In the genomic region with DNA sequence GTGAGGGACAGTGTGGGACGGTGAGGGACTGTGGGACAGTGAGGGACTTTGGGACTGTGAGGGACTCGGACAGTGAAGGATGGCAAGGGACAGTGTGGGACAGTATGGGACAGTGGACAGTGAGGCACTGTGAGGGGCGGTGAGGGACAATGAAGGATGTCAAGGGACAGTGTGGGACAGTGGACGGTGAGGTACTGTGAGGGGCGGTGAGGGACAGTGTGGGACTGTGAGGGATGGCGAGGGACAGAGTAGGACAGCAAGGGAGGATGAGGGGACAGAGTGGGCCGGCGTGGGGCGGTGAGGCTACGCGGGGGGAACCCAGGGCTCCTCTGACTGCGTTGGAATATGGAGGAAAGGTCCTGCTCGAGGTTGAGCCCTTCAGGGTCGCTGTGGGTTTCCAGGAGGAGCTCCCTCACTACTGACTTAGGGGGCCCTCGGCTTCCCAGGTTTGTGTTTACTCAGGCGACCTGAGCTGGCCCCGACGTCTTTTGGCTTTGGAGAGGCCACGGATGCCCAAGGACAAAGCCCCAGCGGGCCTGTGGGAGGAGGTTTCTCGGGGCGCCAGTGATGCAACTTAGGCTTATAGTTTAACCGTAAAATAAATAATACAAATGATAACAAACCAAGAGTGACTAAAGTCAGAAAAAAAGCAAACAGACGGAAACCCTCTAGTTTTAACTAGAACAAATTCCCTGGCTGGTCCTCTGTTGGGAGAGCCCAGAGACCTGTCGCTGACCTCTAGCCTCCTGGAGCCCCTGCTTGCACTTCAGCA, we compare ENCODE assay signal across 8 cellular contexts. TPM values are rescaled to one million over a fixed set of nuclear protein-coding genes. Genes with fewer than 3 reads are reported as not detected.
DNase-seq lines count a peak whose midpoint lies in the region; ATAC-seq and TF ChIP-seq lines count a peak whose summit lies in the region.

No MANE protein-coding gene starts in this region.

- no peak for ATAC-seq in lung (ENCODE audit: insufficient read depth, low FRiP score)

- H3K9me3 Mint-ChIP-seq in activated CD4-positive, alpha-beta T cell treated with anti-CD3 and anti-CD28 coated beads, Interleukin-2, amount 10 ng/mL, durations not matched to agents 7 days and 5 days, result no peaks in the 10 kb centered on the region
- H3K9me3 Mint-ChIP-seq in type B pancreatic cell, result no peaks in the 10 kb centered on the region

- H3K4me3 ChIP-seq in lung, result peak overlapping the region; percentile 89

- H3K36me3 Mint-ChIP-seq in activated CD4-positive, alpha-beta T cell treated with anti-CD3 and anti-CD28 coated beads, Interleukin-2, amount 10 ng/mL, durations not matched to agents 7 days and 5 days (ENCODE audit: low read depth), result no peaks in the 10 kb centered on the region
- H3K36me3 Mint-ChIP-seq in type B pancreatic cell, result peaks cover 24% of the 10 kb centered on the region

- no peak for TF ChIP-seq CTCF in lung (IDR thresholded peaks at IDR 0.05; ENCODE audit: control extremely low read depth, extremely low read depth)
- TF ChIP-seq CTCF in type B pancreatic cell (conservative IDR thresholded peaks at IDR 0.05), result no peak

- H3K27ac Mint-ChIP-seq in activated CD4-positive, alpha-beta T cell treated with anti-CD3 and anti-CD28 coated beads, Interleukin-2, amount 10 ng/mL, durations not matched to agents 7 days and 5 days, result no peak overlapping the region
- peak overlapping the region; percentile 98 for H3K27ac Mint-ChIP-seq in type B pancreatic cell

- peaks cover 4 to 12% of the 10 kb centered on the region in 2 donors for H3K4me1 ChIP-seq in lung (ENCODE audit: control insufficient read depth in 2 of 2, insufficient read depth in 2 of 2, low read length in 2 of 2)

- DNase-seq in activated CD4-positive, alpha-beta T cell treated with anti-CD3 and anti-CD28 coated beads, Interleukin-2, amount 10 ng/mL, durations not matched to agents 7 days and 5 days, result no peak
- no peak for DNase-seq in activated CD4-positive, alpha-beta T cell treated with anti-CD3 and anti-CD28 coated beads for 1 hour
- DNase-seq in cerebellar cortex (ENCODE audit: low spot score), result peak; percentile 39
- DNase-seq in lung (ENCODE audit: low spot score), result peak; percentile 72
- DNase-seq in type B pancreatic cell (ENCODE audit: extremely low spot score, unreplicated experiment), result no peak
- DNase-seq in NCI-H1105 (lab: John Stamatoyannopoulos, UW), result no peak
- no peak for DNase-seq in globus pallidus (ENCODE audit: low spot score)
- no peak for DNase-seq in stimulated activated CD4-positive, alpha-beta T cell treated with anti-CD3 and anti-CD28 coated beads, Interleukin-1b, Interleukin-23, amount 100 ng/mL, for 48 hours

- H3K27me3 ChIP-seq in lung (ENCODE audit: control insufficient read depth, insufficient read depth), result no peaks in the 10 kb centered on the region

- H3K36me3 ChIP-seq in lung (ENCODE audit: control insufficient read depth in 2 of 2, insufficient read depth in 2 of 2, low read length in 2 of 2), result no peaks in the 10 kb centered on the region

- WGBS in lung, 2 donors, result 65 to 81% methylated on average over 25 of the region's 25 CpGs

- CTCF ChIA-PET in activated CD4-positive, alpha-beta T cell treated with anti-CD3 and anti-CD28 coated beads, Interleukin-2, amount 10 ng/mL, durations not matched to agents 7 days and 5 days (lab: Charles Lee), result interaction anchor here (1.3 kb wide), 1 partner anchor 12 kb away, joined by 3 read pairs; no protein-coding TSS in a partner anchor

- POLR2A ChIA-PET in activated CD4-positive, alpha-beta T cell treated with anti-CD3 and anti-CD28 coated beads, Interleukin-2, amount 10 ng/mL, durations not matched to agents 7 days and 5 days (lab: Charles Lee), result no interaction called here

- no peaks in the 10 kb centered on the region for H3K9me3 ChIP-seq in lung (ENCODE audit: control insufficient read depth in 2 of 2, insufficient read depth in 1 of 2, low read length in 1 of 2)

- peaks cover 11% of the 10 kb centered on the region for H3K4me1 Mint-ChIP-seq in activated CD4-positive, alpha-beta T cell treated with anti-CD3 and anti-CD28 coated beads, Interleukin-2, amount 10 ng/mL, durations not matched to agents 7 days and 5 days
- H3K4me1 Mint-ChIP-seq in type B pancreatic cell (ENCODE audit: unreplicated experiment), result peaks cover 49% of the 10 kb centered on the region

- H3K27me3 Mint-ChIP-seq in activated CD4-positive, alpha-beta T cell treated with anti-CD3 and anti-CD28 coated beads, Interleukin-2, amount 10 ng/mL, durations not matched to agents 7 days and 5 days, result peaks cover 45% of the 10 kb centered on the region
- H3K27me3 Mint-ChIP-seq in type B pancreatic cell, result peaks cover 4% of the 10 kb centered on the region

- H3K4me3 Mint-ChIP-seq in activated CD4-positive, alpha-beta T cell treated with anti-CD3 and anti-CD28 coated beads, Interleukin-2, amount 10 ng/mL, durations not matched to agents 7 days and 5 days, result peak overlapping the region; percentile 67
- H3K4me3 Mint-ChIP-seq in type B pancreatic cell, result peak overlapping the region; percentile 97

- peak overlapping the region; percentile 90 to 95 for H3K27ac ChIP-seq in lung (ENCODE audit: low read depth in 1 of 2, low read length in 1 of 2)

RNA-seq across cellular contexts. Expression of a gene that starts 1.1 kb away (rescaled TPM):
- under 1 TPM; 0.22 to 0.35 TPM for total RNA-seq in activated CD4-positive, alpha-beta T cell treated with anti-CD3 and anti-CD28 coated beads, Interleukin-2, amount 10 ng/mL, durations not matched to agents 7 days and 5 days
- 10 to 100 TPM; 52.6 to 89.2 TPM for total RNA-seq in lung
- polyA plus RNA-seq in lung, result 10 to 100 TPM; 26.5 to 70.3 TPM
- total RNA-seq in type B pancreatic cell (ENCODE audit: low replicate concordance), result 83.3 and 104 TPM in 2 replicates

Comparison
In these comparisons a context has a peak if more than half of its experiments do, and no peak if none do; other contexts are left out.
1. DNase-seq: peak in cerebellar cortex (single experiment) and lung (single experiment); none in activated CD4-positive, alpha-beta T cell treated with anti-CD3 and anti-CD28 coated beads, Interleukin-2, amount 10 ng/mL, durations not matched to agents 7 days and 5 days (single experiment), activated CD4-positive, alpha-beta T cell treated with anti-CD3 and anti-CD28 coated beads for 1 hour (single experiment), type B pancreatic cell (single experiment), NCI-H1105 (single experiment), globus pallidus (single experiment) and stimulated activated CD4-positive, alpha-beta T cell treated with anti-CD3 and anti-CD28 coated beads, Interleukin-1b, Interleukin-23, amount 100 ng/mL, for 48 hours (single experiment).
2. RNA of a gene that starts 1.1 kb away (total RNA-seq): 52.6 to 89.2 TPM in lung and 83.3 to 104 TPM in type B pancreatic cell; 0.22 to 0.35 TPM in activated CD4-positive, alpha-beta T cell treated with anti-CD3 and anti-CD28 coated beads, Interleukin-2, amount 10 ng/mL, durations not matched to agents 7 days and 5 days; every median in the first group is over 10 times any median in the second.